8 cellular contexts compared by ENCODE assay signal in genomic region chr16:71230122-71230845, GRCh38.
A peak's percentile ranks its signal among the peaks of the same experiment; 100 is the strongest.
DNase-seq lines count a peak whose midpoint lies in the region; ATAC-seq and FAIRE-seq lines count a peak whose summit lies in the region.

Gene HYDIN (minus strand): TSS chr16:71230722. CDS start chr16:71186895, 43,827 bp downstream.

- ATAC-seq in HG03159 (IDR thresholded peaks at IDR 0.05; ENCODE audit: unreplicated experiment) (no peak), HG03432 (IDR thresholded peaks at IDR 0.05; ENCODE audit: unreplicated experiment) (no peak)

- peak; percentile 47 for FAIRE-seq in islet of Langerhans (lab: Jason Lieb, UNC)

- H3K27ac ChIP-seq in substantia nigra (ENCODE audit: low read depth, low read length, poor library complexity, severe bottlenecking) = no peak within 1 kb of the TSS

- DNase-seq in ELF-1 (ENCODE audit: low read depth, low spot score) = peak; percentile 94
- DNase-seq in NCI-H2029 treated with DMSO at 0.1 percent for 48 hours (lab: John Stamatoyannopoulos, UW) = peak; percentile 3
- peak; percentile 89 for DNase-seq in astrocyte of the hippocampus (ENCODE audit: low read depth, low spot score)
- peak in 39 of 49 donors; percentile 3 to 59 (median 27) for DNase-seq in substantia nigra (lab: John Stamatoyannopoulos, UW)
- no peak for DNase-seq in SKM-1 (lab: John Stamatoyannopoulos, UW; ENCODE audit: unreplicated experiment)
